ENCODE assay signal across 14 cellular contexts in the genomic region with DNA sequence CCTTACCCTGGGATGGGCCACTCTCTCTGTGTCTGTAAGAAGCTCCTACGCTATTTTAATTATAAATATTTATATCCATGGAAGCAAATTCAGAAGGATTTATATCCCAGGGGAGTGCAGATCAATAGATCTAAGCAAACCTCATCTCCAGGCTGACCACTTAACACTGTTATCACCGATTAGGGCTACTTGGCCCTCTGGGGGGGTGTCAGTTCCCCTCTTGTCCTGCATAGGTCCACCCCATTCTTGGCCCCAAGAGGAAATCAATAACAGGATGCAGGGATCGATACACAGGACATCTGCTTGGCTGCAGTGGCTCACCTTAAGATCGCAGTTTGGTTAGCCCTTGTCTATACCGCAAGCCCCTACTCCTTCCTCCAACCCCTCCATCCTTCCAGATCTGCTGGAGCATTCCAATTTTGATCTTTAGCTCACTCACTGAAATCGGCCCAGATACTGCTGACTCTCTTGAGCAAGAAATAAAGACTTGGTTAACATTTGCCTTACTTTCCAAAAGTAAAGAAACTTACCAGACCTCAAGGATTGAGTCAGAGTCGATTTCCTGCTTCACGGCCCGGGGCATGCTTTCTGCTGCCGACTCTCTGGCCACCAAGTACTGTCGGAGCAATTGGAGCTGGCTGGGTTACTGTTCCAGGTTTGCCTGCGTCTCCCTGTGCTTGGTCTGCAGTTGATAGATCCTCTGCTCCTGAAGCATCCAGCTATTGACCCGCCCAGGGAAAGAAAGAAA.
A peak's percentile ranks its signal among the peaks of the same experiment; 100 is the strongest.
DNase-seq lines count a peak whose midpoint lies in the region; ATAC-seq and TF ChIP-seq lines count a peak whose summit lies in the region.
"Had no signal": no experiment of that assay in that cellular context is flagged by ENCODE, and none has a peak within 500 bp of the region (broad histone marks: within the 10 kb centered on the region; RNA-seq: fewer than 3 reads in every experiment).

No MANE protein-coding gene starts in this region.

- no peaks in the 10 kb centered on the region for H3K36me3 Mint-ChIP-seq in T-helper 17 cell (ENCODE audit: low read depth)
- H3K36me3 Mint-ChIP-seq: CD4-positive, alpha-beta memory T cell had no signal

- no peaks in the 10 kb centered on the region for H3K9me3 ChIP-seq in T-helper 17 cell (ENCODE audit: control insufficient read depth, low read length, poor library complexity, severe bottlenecking)
- H3K9me3 ChIP-seq: HAP-1 had no signal

- no peak overlapping the region for H3K4me3 Mint-ChIP-seq in T-helper 17 cell
- H3K4me3 Mint-ChIP-seq: B cell; CD4-positive, alpha-beta memory T cell had no signal

- H3K27ac Mint-ChIP-seq in T-helper 17 cell: peak overlapping the region; percentile 61
- H3K27ac Mint-ChIP-seq: B cell; CD4-positive, alpha-beta memory T cell had no signal

- no peak for ATAC-seq in T-helper 17 cell

- no peaks in the 10 kb centered on the region for H3K27me3 Mint-ChIP-seq in T-helper 17 cell
- H3K27me3 Mint-ChIP-seq: B cell; CD4-positive, alpha-beta memory T cell had no signal

- H3K4me3 ChIP-seq in epithelial cell of esophagus (ENCODE audit: low read length): no peak overlapping the region
- H3K4me3 ChIP-seq: HAP-1 had no signal

- in situ Hi-C loops in KBM-7 (cut with MboI; ENCODE audit: low pct_unique_long_range_greater_than_20kb, low sequenced_read_pairs): no loop called here

- no peaks in the 10 kb centered on the region for H3K4me1 Mint-ChIP-seq in T-helper 17 cell
- H3K4me1 Mint-ChIP-seq: B cell; CD4-positive, alpha-beta memory T cell had no signal

- DNase-seq in ELR (ENCODE audit: low read depth): peak; percentile 25
- DNase-seq in T-helper 17 cell: no peak
- DNase-seq in epithelial cell of esophagus (ENCODE audit: low read depth): peak; percentile 41
- peak; percentile 19 for DNase-seq in retina
- DNase-seq in SHP77 treated with DMSO at 0.1 percent for 48 hours (lab: John Stamatoyannopoulos, UW): no peak
- no peak for DNase-seq in NCI-H345 (lab: John Stamatoyannopoulos, UW)
- DNase-seq in KBM-7: no peak
- DNase-seq in GOT3 (lab: John Stamatoyannopoulos, UW): no peak
- DNase-seq: ACHN; CD4-positive, alpha-beta memory T cell; NCI-H446 treated with DMSO at 0.1 percent for 48 hours; NCI-H82 had no signal

- TF ChIP-seq CTCF in epithelial cell of esophagus (IDR thresholded peaks at IDR 0.05; ENCODE audit: insufficient read depth, low read depth, low read length, missing control alignments): no peak

Comparison
In these comparisons a context has a peak if more than half of its experiments do, and no peak if none do; other contexts are left out.
1. DNase-seq: peak in ELR (single experiment), epithelial cell of esophagus (single experiment) and retina (single experiment); none in T-helper 17 cell (0 of 3), SHP77 treated with DMSO at 0.1 percent for 48 hours (single experiment), NCI-H345 (single experiment), KBM-7 (single experiment) and GOT3 (single experiment).